ENCODE assay signal across 9 cellular contexts in the genomic region with DNA sequence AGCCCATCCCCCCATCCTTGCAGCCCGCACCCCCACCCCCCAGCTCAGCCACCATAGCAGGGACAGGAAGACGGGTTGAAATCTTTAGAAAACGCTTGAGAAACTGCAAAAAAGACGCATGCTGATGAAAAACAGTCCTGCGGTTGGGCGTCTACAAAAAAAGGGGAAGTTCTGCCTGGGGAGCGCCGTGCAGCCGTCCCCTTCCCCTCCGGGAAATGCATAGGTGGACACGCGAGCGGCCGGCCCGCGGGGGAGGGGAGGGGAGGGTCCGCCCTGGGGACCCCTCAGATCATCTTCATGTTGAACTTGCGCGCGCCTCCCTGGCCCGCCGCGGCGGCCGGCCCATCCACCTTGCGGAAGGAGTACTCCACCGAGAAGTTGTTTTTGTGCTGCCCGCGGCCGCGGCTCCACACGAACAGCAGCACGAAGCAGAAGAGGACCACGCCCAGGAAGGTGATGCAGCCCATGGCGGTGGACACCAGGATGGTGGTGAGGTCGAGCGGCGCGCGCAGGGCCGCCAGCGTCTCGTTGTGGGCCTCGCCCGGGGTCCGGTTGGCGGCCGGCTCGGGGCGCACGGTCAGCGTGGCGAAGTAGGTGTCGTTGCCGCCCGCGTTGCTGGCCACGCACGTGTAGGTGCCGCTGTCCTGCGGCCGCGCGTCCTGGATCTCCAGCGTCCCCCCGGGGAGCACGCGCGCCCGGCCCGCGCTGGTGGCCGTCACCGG. TPM values are rescaled to one million over a fixed set of nuclear protein-coding genes. Genes with fewer than 3 reads are reported as not detected.
DNase-seq lines count a peak whose midpoint lies in the region; ATAC-seq and TF ChIP-seq lines count a peak whose summit lies in the region.
"Had no signal": no experiment of that assay in that cellular context is flagged by ENCODE, and none has a peak within 500 bp of the region (broad histone marks: within the 10 kb centered on the region; RNA-seq: fewer than 3 reads in every experiment).

No MANE protein-coding gene starts in this region.

- H3K36me3 ChIP-seq in esophagus muscularis mucosa (no peaks in the 10 kb centered on the region), prostate gland (no peaks in the 10 kb centered on the region)

- TF ChIP-seq CTCF in CD14-positive monocyte (IDR thresholded peaks at IDR 0.05) (no peak), activated B cell treated with CpG ODN at 0.5 μM for 24 hours (IDR thresholded peaks at IDR 0.05) (no peak), esophagus muscularis mucosa (IDR thresholded peaks at IDR 0.05) (no peak), prostate gland (IDR thresholded peaks at IDR 0.05) (no peak)

- H3K36me3 Mint-ChIP-seq in CD14-positive monocyte (peaks cover 19 to 37% of the 10 kb centered on the region in 2 donors), activated B cell treated with CpG ODN at 0.5 μM for 24 hours (ENCODE audit: low read depth) (peaks cover 11% of the 10 kb centered on the region)

- H3K4me1 Mint-ChIP-seq in CD14-positive monocyte, result peaks cover 70% of the 10 kb centered on the region
- H3K4me1 Mint-ChIP-seq in activated B cell treated with CpG ODN at 0.5 μM for 24 hours, result peaks cover 54% of the 10 kb centered on the region

- WGBS in esophagus muscularis mucosa, result 4% methylated on average over 5 of the region's 74 CpGs
- WGBS in prostate gland, result 3% methylated on average over 37 of the region's 74 CpGs

- H3K27me3 Mint-ChIP-seq in CD14-positive monocyte (ENCODE audit: low read depth in 3 of 3) (peaks cover 4 to 17% (median 13%) of the 10 kb centered on the region in 3 donors), activated B cell treated with CpG ODN at 0.5 μM for 24 hours (no peaks in the 10 kb centered on the region)

- intact Hi-C loops in CD14-positive monocyte (cut with micrococcal nuclease) (loop anchor here in 1 of 2 donors (10.0 kb wide), 1 partner anchor 105 kb away; no protein-coding TSS in a partner anchor), activated B cell treated with CpG ODN at 0.5 μM for 24 hours (cut with micrococcal nuclease) (loop anchor here (1.0 to 2.0 kb wide), 3 partner anchors 13 to 42 kb away; no protein-coding TSS in a partner anchor), esophagus muscularis mucosa (cut with DNase I) (no loop called here), prostate gland (cut with DNase I) (no loop called here)

- H3K27ac Mint-ChIP-seq in CD14-positive monocyte (peak overlapping the region; percentile 87 to 97 (median 96)), activated B cell treated with CpG ODN at 0.5 μM for 24 hours (peak overlapping the region; percentile 90)

- TF ChIP-seq EP300 in esophagus muscularis mucosa (IDR thresholded peaks at IDR 0.05), result no peak

- H3K9me3 ChIP-seq in esophagus muscularis mucosa, result no peaks in the 10 kb centered on the region
- no peaks in the 10 kb centered on the region for H3K9me3 ChIP-seq in prostate gland

- peaks cover 28 to 41% (median 38%) of the 10 kb centered on the region in 4 donors for H3K4me1 ChIP-seq in esophagus muscularis mucosa
- H3K4me1 ChIP-seq in prostate gland (replicated peaks), result peaks cover 20% of the 10 kb centered on the region

- H3K4me3 ChIP-seq in esophagus muscularis mucosa (peak overlapping the region; percentile 43 to 52 (median 48)), prostate gland (peak overlapping the region; percentile 12 to 22)

- H3K4me3 Mint-ChIP-seq in CD14-positive monocyte, result peak overlapping the region; percentile 82 to 91
- H3K4me3 Mint-ChIP-seq in activated B cell treated with CpG ODN at 0.5 μM for 24 hours, result peak overlapping the region; percentile 90

- H3K9me3 Mint-ChIP-seq in CD14-positive monocyte (peaks cover 0 to 3% (median 0%) of the 10 kb centered on the region in 7 donors), activated B cell treated with CpG ODN at 0.5 μM for 24 hours (no peaks in the 10 kb centered on the region)

- H3K27ac ChIP-seq in esophagus muscularis mucosa (replicated peaks in 1 of 4) (peak overlapping the region in 2 of 4 donors; percentile 35 to 57), prostate gland (no peak overlapping the region)

- TF ChIP-seq POLR2A in esophagus muscularis mucosa (IDR thresholded peaks at IDR 0.05; ENCODE audit: low read depth), result no peak
- TF ChIP-seq POLR2A in prostate gland (IDR thresholded peaks at IDR 0.05), result no peak

- peak; percentile 57 for ATAC-seq in HG02759 (IDR thresholded peaks at IDR 0.05; ENCODE audit: unreplicated experiment)
- peak; percentile 69 for ATAC-seq in activated B cell treated with CpG ODN at 0.5 μM for 24 hours (ENCODE audit: low read depth)
- ATAC-seq in GM19351 (IDR thresholded peaks at IDR 0.05; ENCODE audit: unreplicated experiment), result no peak
- ATAC-seq: HCT116 had no signal

- H3K27me3 ChIP-seq in esophagus muscularis mucosa, result peaks cover 3 to 66% (median 36%) of the 10 kb centered on the region in 4 donors
- peaks cover 13% of the 10 kb centered on the region for H3K27me3 ChIP-seq in prostate gland (replicated peaks; ENCODE audit: insufficient read depth)

- POLR2A ChIA-PET in activated B cell treated with CpG ODN at 0.5 μM for 24 hours (lab: Charles Lee), result interaction anchor here (0.6 to 3.2 kb wide), 33 partner anchors 9 to 892 kb away, joined by 3 to 73 read pairs (median 4); partner anchors contain the start of genes GADD45B, LSM7, PLEKHJ1 and SPPL2B

- CTCF ChIA-PET in activated B cell treated with CpG ODN at 0.5 μM for 24 hours (lab: Charles Lee), result interaction anchor here (0.8 to 2.5 kb wide), 7 partner anchors 12 to 104 kb away, joined by 3 to 13 read pairs (median 4); no protein-coding TSS in a partner anchor

- DNase-seq in CD14-positive monocyte (ENCODE audit: low spot score) (peak; percentile 79), activated B cell treated with CpG ODN at 0.5 μM for 24 hours (peak; percentile 69), esophagus muscularis mucosa (ENCODE audit: extremely low spot score) (no peak), prostate gland (ENCODE audit: low spot score) (no peak), HCEC 1CT (no peak), HuH-7.5 (ENCODE audit: low spot score) (no peak)

RNA-seq across cellular contexts. Expression of gene PEAK3, which starts 7.9 kb away (rescaled TPM):
- 1 to 10 TPM; 2.9 to 6.3 TPM for polyA plus RNA-seq in CD14-positive monocyte
- total RNA-seq in activated B cell treated with CpG ODN at 0.5 μM for 24 hours (0.09 TPM in 1 of 2 replicates, not detected in the other), esophagus muscularis mucosa (1 to 10 TPM in 3 of 4 donors, under 1 TPM in 1; 0.78 to 2.3 (median 1.3) TPM), prostate gland (under 1 TPM; 0.27 to 0.80 TPM)

RNA-seq across cellular contexts. Expression of gene LINGO3, which starts 18.1 kb away (rescaled TPM):
- 1 to 10 TPM; 2.2 to 2.8 TPM for polyA plus RNA-seq in CD14-positive monocyte
- total RNA-seq in activated B cell treated with CpG ODN at 0.5 μM for 24 hours (0.88 and 1.4 TPM in 2 replicates), esophagus muscularis mucosa (not detected), prostate gland (under 1 TPM in 1 of 2 donors, not detected in 1; 0.68 TPM)

RNA-seq across cellular contexts. Expression of gene JSRP1, which starts 33.7 kb away (rescaled TPM):
- polyA plus RNA-seq in CD14-positive monocyte, result under 1 TPM; 0.38 to 0.50 TPM
- total RNA-seq in activated B cell treated with CpG ODN at 0.5 μM for 24 hours (0.31 and 0.54 TPM in 2 replicates), esophagus muscularis mucosa (not detected), prostate gland (under 1 TPM in 1 of 2 donors, not detected in 1; 0.96 TPM)

RNA-seq across cellular contexts. Expression of gene LSM7, which starts 38.5 kb away (rescaled TPM):
- 100 to 1,000 TPM in 1 of 2 donors, 10 to 100 TPM in 1; 98.6 to 132 TPM for polyA plus RNA-seq in CD14-positive monocyte
- total RNA-seq in activated B cell treated with CpG ODN at 0.5 μM for 24 hours (149 and 152 TPM in 2 replicates), esophagus muscularis mucosa (100 to 1,000 TPM in 3 of 4 donors, 10 to 100 TPM in 1; 76.4 to 113 (median 106) TPM), prostate gland (100 to 1,000 TPM; 125 to 135 TPM)

RNA-seq across cellular contexts. Expression of gene SPPL2B, which starts 38.6 kb away (rescaled TPM):
- polyA plus RNA-seq in CD14-positive monocyte, result 1 to 10 TPM; 5.7 to 8.7 TPM
- total RNA-seq in activated B cell treated with CpG ODN at 0.5 μM for 24 hours, result 112 and 142 TPM in 2 replicates
- 10 to 100 TPM; 25.0 to 42.4 (median 29.9) TPM for total RNA-seq in esophagus muscularis mucosa
- 10 to 100 TPM; 54.0 to 87.1 TPM for total RNA-seq in prostate gland

Comparison
In these comparisons a context has a peak if more than half of its experiments do, and no peak if none do; other contexts are left out.
1. DNase-seq: peak in CD14-positive monocyte (single experiment) and activated B cell treated with CpG ODN at 0.5 μM for 24 hours (single experiment); none in esophagus muscularis mucosa (single experiment), prostate gland (single experiment), HCEC 1CT (single experiment) and HuH-7.5 (single experiment).